In genomic region chr2:17538022-17538843, GRCh38 we compare ENCODE assay signal across 8 cellular contexts. TPM values are rescaled to one million over a fixed set of nuclear protein-coding genes. Genes with fewer than 3 reads are reported as not detected.
A peak's percentile ranks its signal among the peaks of the same experiment; 100 is the strongest.
DNase-seq lines count a peak whose midpoint lies in the region; ATAC-seq and TF ChIP-seq lines count a peak whose summit lies in the region.

No MANE protein-coding gene starts in this region.

- no peaks in the 10 kb centered on the region for H3K36me3 ChIP-seq in OCI-LY3 (replicated peaks; ENCODE audit: low read depth, low read length)
- no peaks in the 10 kb centered on the region for H3K36me3 ChIP-seq in gastroesophageal sphincter

- H3K27ac ChIP-seq in OCI-LY3 (ENCODE audit: low read length), result no peak overlapping the region
- H3K27ac ChIP-seq in gastroesophageal sphincter, result peak overlapping the region; percentile 79 to 87 (median 84)

- H3K79me2 ChIP-seq in OCI-LY3 (ENCODE audit: low read length), result no peaks in the 10 kb centered on the region

- no peak for TF ChIP-seq CTCF in OCI-LY3 (IDR thresholded peaks at IDR 0.05; ENCODE audit: low read depth, low read length)
- no peak for TF ChIP-seq CTCF in gastroesophageal sphincter (IDR thresholded peaks at IDR 0.05)

- H3K27me3 ChIP-seq in OCI-LY3 (ENCODE audit: low read depth, low read length) (peaks cover 10% of the 10 kb centered on the region; the same call in 1 of the 2 replicates), gastroesophageal sphincter (peaks cover 15% of the 10 kb centered on the region)

- H3K9me3 ChIP-seq in OCI-LY3 (ENCODE audit: insufficient read depth, low read length) (no peaks in the 10 kb centered on the region), gastroesophageal sphincter (no peaks in the 10 kb centered on the region)

- peaks cover 23% of the 10 kb centered on the region for H3K4me1 ChIP-seq in OCI-LY3 (ENCODE audit: low read length)
- peaks cover 0 to 41% (median 0%) of the 10 kb centered on the region in 3 donors for H3K4me1 ChIP-seq in gastroesophageal sphincter

- peak overlapping the region; percentile 85 for H3K4me3 ChIP-seq in OCI-LY3 (ENCODE audit: low read length)
- peak overlapping the region; percentile 61 to 73 for H3K4me3 ChIP-seq in gastroesophageal sphincter

- DNase-seq in Right ventricle myocardium inferior (ENCODE audit: missing footprints), result no peak
- no peak for DNase-seq in cardiac septum (ENCODE audit: low spot score)
- DNase-seq in sciatic nerve (ENCODE audit: low spot score), result peak; percentile 39
- DNase-seq in activated naive CD4-positive, alpha-beta T cell treated with anti-CD3 and anti-CD28 coated beads, Interleukin-2, amount 50 U/mL, for 16 hours, result no peak
- no peak for DNase-seq in retina
- DNase-seq in stimulated activated CD4-positive, alpha-beta T cell treated with anti-CD3 and anti-CD28 coated beads, Interleukin-2, amount 100 ng/mL, for 24 hours, result no peak

- ATAC-seq in Right ventricle myocardium inferior (peak; percentile 6), gastroesophageal sphincter (peak; percentile 17), sciatic nerve (no peak)

- intact Hi-C loops in Right ventricle myocardium inferior (cut with DNase I) (loop anchor here (2.0 to 5.0 kb wide), 3 partner anchors 19 to 74 kb away; partner anchors contain the start of gene RAD51AP2), cardiac septum (cut with DNase I) (loop anchor here (5.0 kb wide), 1 partner anchor 84 kb away; no protein-coding TSS in a partner anchor), sciatic nerve (cut with DNase I) (no loop called here)

- H3K9ac ChIP-seq in OCI-LY3 (ENCODE audit: low read length), result peak overlapping the region; percentile 60

- H3K4me2 ChIP-seq in OCI-LY3 (ENCODE audit: low read length), result peak overlapping the region; percentile 85

- no peak for TF ChIP-seq POLR2A in gastroesophageal sphincter (IDR thresholded peaks at IDR 0.05)

- H2AFZ ChIP-seq in OCI-LY3 (ENCODE audit: low read depth, low read length), result peak overlapping the region; percentile 95

- 2 to 8% methylated on average over 26 to 30 of the region's 30 CpGs for WGBS in gastroesophageal sphincter (ENCODE audit: low coverage in 1 of 2), 2 donors

- H4K20me1 ChIP-seq in OCI-LY3 (ENCODE audit: insufficient read depth, low read length), result no peaks in the 10 kb centered on the region

- TF ChIP-seq EP300 in gastroesophageal sphincter (IDR thresholded peaks at IDR 0.05), result no peak

RNA-seq across cellular contexts. Expression of gene VSNL1, which starts 2.3 kb away (rescaled TPM):
- total RNA-seq in Right ventricle myocardium inferior (10.4 TPM), cardiac septum (42.7 TPM), gastroesophageal sphincter (1 to 10 TPM in 1 of 4 donors, under 1 TPM in 3; 0.40 to 5.2 (median 0.76) TPM), sciatic nerve (0.67 TPM)

RNA-seq across cellular contexts. Expression of gene RAD51AP2, which starts 20.0 kb away (rescaled TPM):
- total RNA-seq in Right ventricle myocardium inferior (0.11 TPM), cardiac septum (0.43 TPM), gastroesophageal sphincter (under 1 TPM in 1 of 4 donors, not detected in 3; 0.13 TPM), sciatic nerve (not detected)
